In the genomic region with DNA sequence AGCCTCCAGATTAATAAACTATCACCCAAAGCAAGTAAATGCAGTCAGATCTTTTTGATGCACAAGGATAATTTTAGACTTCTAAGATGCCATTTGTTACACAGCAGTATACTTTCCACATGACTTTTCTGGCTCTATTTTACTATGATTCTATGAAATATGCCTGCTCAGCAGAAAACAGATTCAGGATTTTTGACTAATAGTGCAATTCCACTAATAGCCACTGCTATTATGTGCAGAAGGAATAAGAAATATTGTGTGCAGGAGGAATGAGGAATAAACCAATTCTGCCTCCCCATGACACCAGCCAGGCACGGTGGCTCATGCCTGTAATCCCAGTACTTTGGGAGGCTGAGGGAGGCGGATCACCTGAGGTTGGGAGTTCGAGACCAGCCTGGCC, we compare ENCODE assay signal across 3 cellular contexts.
TF ChIP-seq lines count a peak whose summit lies in the region.

No MANE protein-coding gene starts in this region.

TF ChIP-seq in SK-N-SH, 30 proteins besides CTCF, POLR2A, EP300 and RAD21 (continues in another document):
- TF ChIP-seq, protein P1, sequence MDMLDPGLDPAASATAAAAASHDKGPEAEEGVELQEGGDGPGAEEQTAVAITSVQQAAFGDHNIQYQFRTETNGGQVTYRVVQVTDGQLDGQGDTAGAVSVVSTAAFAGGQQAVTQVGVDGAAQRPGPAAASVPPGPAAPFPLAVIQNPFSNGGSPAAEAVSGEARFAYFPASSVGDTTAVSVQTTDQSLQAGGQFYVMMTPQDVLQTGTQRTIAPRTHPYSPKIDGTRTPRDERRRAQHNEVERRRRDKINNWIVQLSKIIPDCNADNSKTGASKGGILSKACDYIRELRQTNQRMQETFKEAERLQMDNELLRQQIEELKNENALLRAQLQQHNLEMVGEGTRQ (IDR thresholded peaks at IDR 0.05; ENCODE audit: borderline replicate concordance, low read depth, low read length) = no peak
- TF ChIP-seq ELF1 (IDR thresholded peaks at IDR 0.05) (no peak), NFIC (IDR thresholded peaks at IDR 0.05; ENCODE audit: borderline replicate concordance) (no peak), POLR2AphosphoS5 (IDR thresholded peaks at IDR 0.05; ENCODE audit: low read depth, low read length) (no peak), FOXM1 (IDR thresholded peaks at IDR 0.05; ENCODE audit: low read depth) (no peak), SIN3A (IDR thresholded peaks at IDR 0.05; ENCODE audit: borderline replicate concordance, low read depth, low read length) (no peak), RCOR1 (IDR thresholded peaks at IDR 0.05; ENCODE audit: low read length) (no peak), TEAD4 (IDR thresholded peaks at IDR 0.05; ENCODE audit: borderline replicate concordance, insufficient read depth) (no peak), REST (IDR thresholded peaks at IDR 0.05; ENCODE audit: low read depth, low read length) (no peak), FOXJ3 (CRISPR knock-in tag; IDR thresholded peaks at IDR 0.05) (no peak), SMC3 (IDR thresholded peaks at IDR 0.05; ENCODE audit: low read depth, low read length) (no peak)
- TF ChIP-seq, protein P2, sequence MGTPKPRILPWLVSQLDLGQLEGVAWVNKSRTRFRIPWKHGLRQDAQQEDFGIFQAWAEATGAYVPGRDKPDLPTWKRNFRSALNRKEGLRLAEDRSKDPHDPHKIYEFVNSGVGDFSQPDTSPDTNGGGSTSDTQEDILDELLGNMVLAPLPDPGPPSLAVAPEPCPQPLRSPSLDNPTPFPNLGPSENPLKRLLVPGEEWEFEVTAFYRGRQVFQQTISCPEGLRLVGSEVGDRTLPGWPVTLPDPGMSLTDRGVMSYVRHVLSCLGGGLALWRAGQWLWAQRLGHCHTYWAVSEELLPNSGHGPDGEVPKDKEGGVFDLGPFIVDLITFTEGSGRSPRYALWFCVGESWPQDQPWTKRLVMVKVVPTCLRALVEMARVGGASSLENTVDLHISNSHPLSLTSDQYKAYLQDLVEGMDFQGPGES (IDR thresholded peaks at IDR 0.05; ENCODE audit: low read depth, low read length) = no peak
- TF ChIP-seq, protein P3, sequence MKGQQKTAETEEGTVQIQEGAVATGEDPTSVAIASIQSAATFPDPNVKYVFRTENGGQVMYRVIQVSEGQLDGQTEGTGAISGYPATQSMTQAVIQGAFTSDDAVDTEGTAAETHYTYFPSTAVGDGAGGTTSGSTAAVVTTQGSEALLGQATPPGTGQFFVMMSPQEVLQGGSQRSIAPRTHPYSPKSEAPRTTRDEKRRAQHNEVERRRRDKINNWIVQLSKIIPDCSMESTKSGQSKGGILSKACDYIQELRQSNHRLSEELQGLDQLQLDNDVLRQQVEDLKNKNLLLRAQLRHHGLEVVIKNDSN (IDR thresholded peaks at IDR 0.05; ENCODE audit: borderline replicate concordance, low read depth) = no peak

TF ChIP-seq in SK-N-SH treated with all-trans-retinoic acid at 6 μM for 48 hours, 23 proteins besides CTCF, POLR2A, EP300 and RAD21:
- TF ChIP-seq OSR1 (CRISPR knock-in tag; IDR thresholded peaks at IDR 0.05) (no peak), ARNTL (CRISPR knock-in tag; IDR thresholded peaks at IDR 0.05; ENCODE audit: borderline replicate concordance, low read depth) (no peak), TCF4 (CRISPR knock-in tag; IDR thresholded peaks at IDR 0.05; ENCODE audit: borderline replicate concordance) (no peak), ESRRG (CRISPR knock-in tag; IDR thresholded peaks at IDR 0.05) (no peak), TSHZ2 (CRISPR knock-in tag; IDR thresholded peaks at IDR 0.05) (no peak), SNAI2 (CRISPR knock-in tag; IDR thresholded peaks at IDR 0.05) (no peak), RARB (CRISPR knock-in tag; IDR thresholded peaks at IDR 0.05) (no peak), BACH2 (CRISPR knock-in tag; IDR thresholded peaks at IDR 0.05; ENCODE audit: borderline replicate concordance) (no peak), ZFP30 (CRISPR knock-in tag; IDR thresholded peaks at IDR 0.05) (no peak)
- TF ChIP-seq, protein P4, sequence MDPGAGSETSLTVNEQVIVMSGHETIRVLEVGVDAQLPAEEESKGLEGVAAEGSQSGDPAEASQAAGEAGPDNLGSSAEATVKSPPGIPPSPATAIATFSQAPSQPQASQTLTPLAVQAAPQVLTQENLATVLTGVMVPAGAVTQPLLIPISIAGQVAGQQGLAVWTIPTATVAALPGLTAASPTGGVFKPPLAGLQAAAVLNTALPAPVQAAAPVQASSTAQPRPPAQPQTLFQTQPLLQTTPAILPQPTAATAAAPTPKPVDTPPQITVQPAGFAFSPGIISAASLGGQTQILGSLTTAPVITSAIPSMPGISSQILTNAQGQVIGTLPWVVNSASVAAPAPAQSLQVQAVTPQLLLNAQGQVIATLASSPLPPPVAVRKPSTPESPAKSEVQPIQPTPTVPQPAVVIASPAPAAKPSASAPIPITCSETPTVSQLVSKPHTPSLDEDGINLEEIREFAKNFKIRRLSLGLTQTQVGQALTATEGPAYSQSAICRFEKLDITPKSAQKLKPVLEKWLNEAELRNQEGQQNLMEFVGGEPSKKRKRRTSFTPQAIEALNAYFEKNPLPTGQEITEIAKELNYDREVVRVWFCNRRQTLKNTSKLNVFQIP (CRISPR knock-in tag; IDR thresholded peaks at IDR 0.05; ENCODE audit: borderline replicate concordance, low read depth) = no peak

TF ChIP-seq in H1, 55 proteins besides CTCF, POLR2A, EP300 and RAD21:
- TF ChIP-seq BRCA1 (IDR thresholded peaks at IDR 0.05; ENCODE audit: low read depth, low read length) = no peak
- peak; percentile 90 for TF ChIP-seq MAFK (IDR thresholded peaks at IDR 0.05; ENCODE audit: low read depth, low read length)
- TF ChIP-seq SP2 (IDR thresholded peaks at IDR 0.05; ENCODE audit: low read length) = no peak
